ENCODE assay signal across 8 cellular contexts in the genomic region with DNA sequence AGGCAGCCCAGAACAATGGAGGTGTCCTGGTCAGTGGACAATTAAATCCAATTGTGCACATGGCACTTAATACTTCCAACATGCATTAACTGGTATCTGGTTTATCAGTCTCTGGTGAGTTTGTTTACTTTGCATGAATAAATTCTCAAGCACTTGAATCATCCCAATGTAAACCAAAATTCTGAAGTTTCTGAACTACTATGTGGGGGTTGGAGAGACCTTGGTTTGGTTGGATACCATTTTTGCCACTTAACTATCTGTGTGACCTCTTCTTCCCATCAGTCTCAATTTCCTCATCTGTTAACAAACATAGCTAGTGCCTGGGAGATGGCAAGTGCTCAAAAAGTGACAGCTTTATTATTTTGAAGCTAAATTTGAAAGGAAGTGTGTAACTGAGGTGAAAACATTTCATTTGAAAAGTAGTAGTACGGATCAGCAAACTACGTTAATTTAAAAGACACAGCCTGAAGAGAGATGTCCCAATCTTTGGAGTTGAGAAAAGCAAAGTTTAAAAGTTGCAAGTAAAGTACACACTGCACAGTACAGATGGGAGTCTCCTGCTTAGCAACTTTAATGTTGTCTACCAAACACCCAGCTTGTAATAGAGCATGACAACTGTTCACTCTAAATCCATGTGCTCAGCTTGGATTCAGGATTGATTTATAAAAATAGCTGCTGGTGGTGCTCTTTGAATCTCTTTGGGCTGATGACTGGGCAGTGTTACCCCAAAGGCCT.
DNase-seq lines count a peak whose midpoint lies in the region; ATAC-seq and TF ChIP-seq lines count a peak whose summit lies in the region.

No MANE protein-coding gene starts in this region.

- H3K36me3 Mint-ChIP-seq in CD14-positive monocyte = peaks cover 8 to 12% of the 10 kb centered on the region in 2 donors

- peak overlapping the region; percentile 96 for H3K27ac ChIP-seq in KOPT-K1 (ENCODE audit: low read depth, low read length, poor library complexity, severe bottlenecking)
- H3K27ac ChIP-seq in caudate nucleus (ENCODE audit: low read depth, low read length) = peak overlapping the region; percentile 98
- H3K27ac ChIP-seq in mucosa of rectum (ENCODE audit: low read depth in 2 of 2, low read length in 2 of 2) = peak overlapping the region; percentile 97 to 98

- no peaks in the 10 kb centered on the region for H3K27me3 ChIP-seq in mucosa of rectum (ENCODE audit: control insufficient read depth in 2 of 2, insufficient read depth in 2 of 2, low read length in 2 of 2)

- no peak for TF ChIP-seq CTCF in CD14-positive monocyte (IDR thresholded peaks at IDR 0.05)

- DNase-seq in CD14-positive monocyte (ENCODE audit: low spot score) (no peak), caudate nucleus (lab: John Stamatoyannopoulos, UW) (peak in 1 of 61 donors; percentile 26), NOMO-1 treated with dmso at 0.1 percent for 144 hours (lab: John Stamatoyannopoulos, UW; ENCODE audit: unreplicated experiment) (no peak), COLO829 (ENCODE audit: low spot score) (no peak), mesenteric fat pad (ENCODE audit: low spot score) (no peak)

- H3K9me3 Mint-ChIP-seq in CD14-positive monocyte = peaks cover 0 to 4% (median 0%) of the 10 kb centered on the region in 7 donors

- H3K9me3 ChIP-seq in KOPT-K1 (ENCODE audit: insufficient read depth, low read length, poor library complexity, severe bottlenecking) = no peaks in the 10 kb centered on the region
- no peaks in the 10 kb centered on the region for H3K9me3 ChIP-seq in mucosa of rectum (ENCODE audit: control insufficient read depth in 2 of 2, low read length in 2 of 2)

- peak overlapping the region in 4 of 7 donors; percentile 40 to 90 (median 82) for H3K27ac Mint-ChIP-seq in CD14-positive monocyte

- H3K27me3 Mint-ChIP-seq in CD14-positive monocyte (ENCODE audit: low read depth in 3 of 3) = peaks cover 0 to 2% (median 0%) of the 10 kb centered on the region in 3 donors

- H3K4me1 ChIP-seq in mucosa of rectum (ENCODE audit: control insufficient read depth in 2 of 2, insufficient read depth in 2 of 2, low read length in 2 of 2) = peaks cover 11 to 16% of the 10 kb centered on the region in 2 donors

- no peak for ATAC-seq in HG02642 (IDR thresholded peaks at IDR 0.05; ENCODE audit: poor library complexity, unreplicated experiment)

- intact Hi-C loops in CD14-positive monocyte (cut with micrococcal nuclease) = no loop called here

- peaks cover 13% of the 10 kb centered on the region for H3K36me3 ChIP-seq in KOPT-K1 (ENCODE audit: insufficient read depth, low read length)
- peaks cover 0 to 2% of the 10 kb centered on the region in 2 donors for H3K36me3 ChIP-seq in mucosa of rectum (ENCODE audit: control insufficient read depth in 2 of 2, insufficient read depth in 2 of 2, low read length in 2 of 2)

- H3K4me3 ChIP-seq in mucosa of rectum (ENCODE audit: low read length in 2 of 2) = peak overlapping the region; percentile 80 to 93

- peaks cover 22% of the 10 kb centered on the region for H3K4me1 Mint-ChIP-seq in CD14-positive monocyte

- peak overlapping the region; percentile 42 to 98 for H3K9ac ChIP-seq in mucosa of rectum (ENCODE audit: low read depth in 1 of 2, low read length in 2 of 2)

- H3K4me3 Mint-ChIP-seq in CD14-positive monocyte = peak overlapping the region; percentile 95 to 98
